ENCODE assay signal across 20 cellular contexts in genomic region chr12:47312147-47312546, GRCh38.
DNase-seq lines count a peak whose midpoint lies in the region; ATAC-seq, FAIRE-seq and TF ChIP-seq lines count a peak whose summit lies in the region.
"Had no signal": no experiment of that assay in that cellular context is flagged by ENCODE, and none has a peak within 500 bp of the region (broad histone marks: within the 10 kb centered on the region; RNA-seq: fewer than 3 reads in every experiment).

No MANE protein-coding gene starts in this region.

- no peak for TF ChIP-seq RAD21 in A549 (conservative IDR thresholded peaks at IDR 0.05 in 1 of 2, IDR thresholded peaks at IDR 0.05 in 1 of 2)

- H3K4me3 ChIP-seq in A549, result no peak overlapping the region
- H3K4me3 ChIP-seq: BLaER1, GM23338 had no signal

- no peak for TF ChIP-seq CTCF in A549 (IDR thresholded peaks at IDR 0.05)
- TF ChIP-seq CTCF in WTC11 (IDR thresholded peaks at IDR 0.05), result no peak

- H3K27ac Mint-ChIP-seq in IgD-negative memory B cell (peak overlapping the region; percentile 37 to 78 (median 76)), WTC11 (no peak overlapping the region)
- peak overlapping the region; percentile 57 to 83 for H3K27ac Mint-ChIP-seq in natural killer cell treated with Interleukin-12 subunit alpha and Interleukin-12 subunit beta and Interleukin-15 and Interleukin-18, amount 100 ng/mL, for 72 hours
- H3K27ac Mint-ChIP-seq: GM23338 had no signal

- H3K4me1 ChIP-seq in A549, result peaks cover 33% of the 10 kb centered on the region

- no peak overlapping the region for H3K4me3 Mint-ChIP-seq in IgD-negative memory B cell
- H3K4me3 Mint-ChIP-seq in WTC11, result no peak overlapping the region
- no peak overlapping the region for H3K4me3 Mint-ChIP-seq in natural killer cell treated with Interleukin-12 subunit alpha and Interleukin-12 subunit beta and Interleukin-15 and Interleukin-18, amount 100 ng/mL, for 72 hours
- H3K4me3 Mint-ChIP-seq: CD4-positive, alpha-beta memory T cell; GM23338 had no signal

- no peak overlapping the region; the same call in 2 of the 3 replicates for H3K4me2 ChIP-seq in A549
- H3K4me2 ChIP-seq: BLaER1, GM23338 had no signal

- CTCF ChIA-PET in A549 (lab: Yijun Ruan, JAX) (no interaction called here), WTC11 (lab: Charles Lee) (no interaction called here)

- peaks cover 44 to 55% (median 52%) of the 10 kb centered on the region in 3 donors for H3K4me1 Mint-ChIP-seq in IgD-negative memory B cell
- peaks cover 2% of the 10 kb centered on the region; the same call in 1 of the 2 replicates for H3K4me1 Mint-ChIP-seq in WTC11
- peaks cover 62 to 74% of the 10 kb centered on the region in 2 donors for H3K4me1 Mint-ChIP-seq in natural killer cell treated with Interleukin-12 subunit alpha and Interleukin-12 subunit beta and Interleukin-15 and Interleukin-18, amount 100 ng/mL, for 72 hours (ENCODE audit: low read depth in 2 of 2)
- H3K4me1 Mint-ChIP-seq: GM23338 had no signal

- WGBS in A549 (ENCODE audit: missing lambda C conversion rate), result 98% methylated on average over 1 of the region's 1 CpG

- no peaks in the 10 kb centered on the region for H3K27me3 Mint-ChIP-seq in IgD-negative memory B cell
- H3K27me3 Mint-ChIP-seq in WTC11 (ENCODE audit: low read depth), result no peaks in the 10 kb centered on the region
- H3K27me3 Mint-ChIP-seq in natural killer cell treated with Interleukin-12 subunit alpha and Interleukin-12 subunit beta and Interleukin-15 and Interleukin-18, amount 100 ng/mL, for 72 hours, result no peaks in the 10 kb centered on the region
- H3K27me3 Mint-ChIP-seq: CD4-positive, alpha-beta memory T cell had no signal

- FAIRE-seq in A549 (lab: Jason Lieb, UNC), result no peak
- FAIRE-seq: HTR-8/SVneo had no signal

- no peak for TF ChIP-seq POLR2A in A549 (IDR thresholded peaks at IDR 0.05; ENCODE audit: low read length)

- H3K36me3 Mint-ChIP-seq in IgD-negative memory B cell (peaks cover 3% of the 10 kb centered on the region), WTC11 (no peaks in the 10 kb centered on the region)
- H3K36me3 Mint-ChIP-seq in natural killer cell treated with Interleukin-12 subunit alpha and Interleukin-12 subunit beta and Interleukin-15 and Interleukin-18, amount 100 ng/mL, for 72 hours, result peaks cover 5% of the 10 kb centered on the region

- POLR2A ChIA-PET in A549 (lab: Yijun Ruan, JAX), result no interaction called here
- POLR2A ChIA-PET in WTC11 (lab: Charles Lee), result no interaction called here

- TF ChIP-seq EP300 in A549 (IDR thresholded peaks at IDR 0.05), result no peak

- ATAC-seq in A549 (no peak), WTC11 (no peak), GM21723 (IDR thresholded peaks at IDR 0.05; ENCODE audit: unreplicated experiment) (no peak)
- ATAC-seq in natural killer cell treated with Interleukin-12 subunit alpha and Interleukin-12 subunit beta and Interleukin-15 and Interleukin-18, amount 100 ng/mL, for 72 hours, result no peak
- ATAC-seq: GM23338, SK-N-SH treated with all-trans-retinoic acid at 6 μM for 48 hours had no signal

- H3K27ac ChIP-seq in A549, result peak overlapping the region; percentile 35 to 66; a peak in 5 of 6 replicates
- H3K27ac ChIP-seq: BLaER1 had no signal

- no peak for DNase-seq in A549 (ENCODE audit: low read depth in 1 of 2, low spot score in 1 of 2)
- DNase-seq in WTC11 (ENCODE audit: low spot score), result no peak
- no peak for DNase-seq in natural killer cell treated with Interleukin-12 subunit alpha and Interleukin-12 subunit beta and Interleukin-15 and Interleukin-18, amount 100 ng/mL, for 72 hours (ENCODE audit: low spot score)
- no peak for DNase-seq in dermis blood vessel endothelial cell
- no peak for DNase-seq in NAMALWA (ENCODE audit: low spot score)
- DNase-seq: CD4-positive, alpha-beta memory T cell; DMS79; HCEC 1CT; NCI-H1105 treated with DMSO at 0.1 percent for 48 hours; NCI-H1694 treated with DMSO at 0.1 percent for 48 hours; NCI-H510A; NCI-H748 treated with DMSO at 0.1 percent for 48 hours; NK-92 treated with Interleukin-12 subunit alpha and Interleukin-12 subunit beta, amount 100 ng/mL, for 24 hours; SHP77 treated with DMSO at 0.1 percent for 48 hours had no signal

- H3K9me3 Mint-ChIP-seq in IgD-negative memory B cell (peaks cover 2 to 3% (median 2%) of the 10 kb centered on the region in 3 donors), WTC11 (0 out of 2 replicates have a peak, but pooled peaks cover under 1% of the 10 kb centered on the region)
- no peaks in the 10 kb centered on the region for H3K9me3 Mint-ChIP-seq in natural killer cell treated with Interleukin-12 subunit alpha and Interleukin-12 subunit beta and Interleukin-15 and Interleukin-18, amount 100 ng/mL, for 72 hours
- H3K9me3 Mint-ChIP-seq: GM23338 had no signal

- peaks cover 12% of the 10 kb centered on the region for H3K9me3 ChIP-seq in A549
- H3K9me3 ChIP-seq: BLaER1 had no signal

TF ChIP-seq in A549, 52 proteins besides CTCF, POLR2A, EP300 and RAD21 (continues in another document):
- TF ChIP-seq ZNF302 (CRISPR knock-in tag; IDR thresholded peaks at IDR 0.05) (no peak), HDAC2 (IDR thresholded peaks at IDR 0.05) (no peak), HOXB13 (CRISPR knock-in tag; IDR thresholded peaks at IDR 0.05; ENCODE audit: low read depth) (no peak), ATOH8 (CRISPR knock-in tag; IDR thresholded peaks at IDR 0.05; ENCODE audit: low read depth) (no peak), ZFP36 (IDR thresholded peaks at IDR 0.05; ENCODE audit: borderline replicate concordance, partially characterized antibody) (no peak), HMGXB4 (CRISPR knock-in tag; IDR thresholded peaks at IDR 0.05; ENCODE audit: borderline replicate concordance) (no peak), RFX5 (IDR thresholded peaks at IDR 0.05) (no peak), EHMT2 (IDR thresholded peaks at IDR 0.05; ENCODE audit: low read depth) (no peak), HOXA7 (CRISPR knock-in tag; IDR thresholded peaks at IDR 0.05) (no peak), NR3C1 (IDR thresholded peaks at IDR 0.05) (no peak), JUN (IDR thresholded peaks at IDR 0.05) (no peak), NFE2L2 (conservative IDR thresholded peaks at IDR 0.05; ENCODE audit: low read length) (no peak), EHF (CRISPR knock-in tag; IDR thresholded peaks at IDR 0.05) (no peak)

TF ChIP-seq in WTC11, 78 proteins besides CTCF, POLR2A, EP300 and RAD21:
- TF ChIP-seq HMGA2 (CRISPR knock-in tag; IDR thresholded peaks at IDR 0.05), result peak; percentile 96
- TF ChIP-seq ZBTB21 (CRISPR knock-in tag; IDR thresholded peaks at IDR 0.05; ENCODE audit: borderline replicate concordance), result no peak
